Comparison of ENCODE assay signal across 8 cellular contexts in genomic region chr22:21837184-21837979, GRCh38. TPM values are rescaled to one million over a fixed set of nuclear protein-coding genes. Genes with fewer than 3 reads are reported as not detected.
A peak's percentile ranks its signal among the peaks of the same experiment; 100 is the strongest.
DNase-seq lines count a peak whose midpoint lies in the region; ATAC-seq, FAIRE-seq and TF ChIP-seq lines count a peak whose summit lies in the region.

No MANE protein-coding gene starts in this region.

- DNase-seq in A549 (ENCODE audit: low read depth in 1 of 2, low spot score in 1 of 2) (peak; percentile 9 to 22), Karpas-422 (peak; percentile 32), mesenchymal stem cell (peak; percentile 90), NCI-H2029 treated with DMSO at 0.1 percent for 48 hours (lab: John Stamatoyannopoulos, UW) (no peak)
- DNase-seq in effector memory CD8-positive, alpha-beta T cell = no peak
- DNase-seq in stimulated activated CD4-positive, alpha-beta T cell treated with anti-CD3 and anti-CD28 coated beads, Interleukin-15, amount 100 ng/mL, for 24 hours = no peak

- no peaks in the 10 kb centered on the region for H3K27me3 ChIP-seq in Karpas-422 (ENCODE audit: low read length)
- no peaks in the 10 kb centered on the region for H3K27me3 ChIP-seq in mesenchymal stem cell (ENCODE audit: control insufficient read depth in 1 of 2, insufficient read depth in 1 of 2, low read length in 2 of 2)

- no peak overlapping the region for H3K23ac ChIP-seq in mesenchymal stem cell (ENCODE audit: low read length in 2 of 2)

- CTCF ChIA-PET in A549 (lab: Yijun Ruan, JAX) = no interaction called here

- ATAC-seq in A549 (peak; percentile 75 to 90), HG02623 (IDR thresholded peaks at IDR 0.05; ENCODE audit: unreplicated experiment) (no peak), HG03469 (IDR thresholded peaks at IDR 0.05; ENCODE audit: unreplicated experiment) (no peak)
- no peak for ATAC-seq in effector memory CD8-positive, alpha-beta T cell (replicated peaks)

- peaks cover 93% of the 10 kb centered on the region for H3K79me2 ChIP-seq in Karpas-422 (ENCODE audit: low read length)

- no peak overlapping the region for H4K91ac ChIP-seq in mesenchymal stem cell (ENCODE audit: low read length)

- peak overlapping the region in 1 of 2 experiments; percentile 73 for H3K4ac ChIP-seq in mesenchymal stem cell (ENCODE audit: low read depth in 1 of 2, low read length in 2 of 2)

- H2BK5ac ChIP-seq in mesenchymal stem cell (ENCODE audit: low read depth, low read length, poor library complexity, severe bottlenecking) = no peak overlapping the region

- no peak for TF ChIP-seq CTCF in A549 (IDR thresholded peaks at IDR 0.05)

- no peak overlapping the region for H4K8ac ChIP-seq in mesenchymal stem cell (ENCODE audit: low read length)

- H3K4me3 ChIP-seq in A549 = no peak overlapping the region
- no peak overlapping the region for H3K4me3 ChIP-seq in Karpas-422 (ENCODE audit: low read length)
- peak overlapping the region in 1 of 2 experiments; percentile 46 for H3K4me3 ChIP-seq in mesenchymal stem cell (ENCODE audit: insufficient read depth in 1 of 2, low read depth in 1 of 2, low read length in 2 of 2)

- H2BK120ac ChIP-seq in mesenchymal stem cell (ENCODE audit: low read depth, low read length) = no peak overlapping the region

- POLR2A ChIA-PET in A549 (lab: Yijun Ruan, JAX) = no interaction called here

- peaks cover 23% of the 10 kb centered on the region for H3K36me3 Mint-ChIP-seq in effector memory CD8-positive, alpha-beta T cell (ENCODE audit: insufficient read depth)

- H3K27me3 Mint-ChIP-seq in effector memory CD8-positive, alpha-beta T cell = no peaks in the 10 kb centered on the region

- H2BK12ac ChIP-seq in mesenchymal stem cell (ENCODE audit: low read length in 2 of 2) = peak overlapping the region in 1 of 2 experiments; percentile 77

- H3K9me3 ChIP-seq in A549 (no peaks in the 10 kb centered on the region), Karpas-422 (ENCODE audit: low read length) (no peaks in the 10 kb centered on the region), mesenchymal stem cell (ENCODE audit: control insufficient read depth, low read length) (no peaks in the 10 kb centered on the region)

- peak overlapping the region; percentile 32 for H3K4me2 ChIP-seq in A549
- H3K4me2 ChIP-seq in Karpas-422 (ENCODE audit: low read depth, low read length, poor library complexity, severe bottlenecking) = peak overlapping the region; percentile 28
- peak overlapping the region; percentile 30 for H3K4me2 ChIP-seq in mesenchymal stem cell (ENCODE audit: low read length, poor library complexity, severe bottlenecking)

- FAIRE-seq in A549 (lab: Jason Lieb, UNC) = no peak

- 82% methylated on average over 5 of the region's 5 CpGs for WGBS in A549 (ENCODE audit: missing lambda C conversion rate)
- 48% methylated on average over 4 of the region's 5 CpGs for WGBS in mesenchymal stem cell

- no peak overlapping the region for H2AFZ ChIP-seq in Karpas-422 (ENCODE audit: low read length)
- no peak overlapping the region for H2AFZ ChIP-seq in mesenchymal stem cell (ENCODE audit: low read depth, low read length)

- peak overlapping the region in 1 of 2 experiments; percentile 86 for H3K14ac ChIP-seq in mesenchymal stem cell (ENCODE audit: low read length in 2 of 2)

- H3K9ac ChIP-seq in Karpas-422 (ENCODE audit: low read length) (no peak overlapping the region), mesenchymal stem cell (ENCODE audit: low read length) (peak overlapping the region; percentile 78)

- H3K4me1 ChIP-seq in A549 (peaks cover 18% of the 10 kb centered on the region), Karpas-422 (ENCODE audit: low read length) (peaks cover 43% of the 10 kb centered on the region), mesenchymal stem cell (ENCODE audit: control insufficient read depth, insufficient read depth, low read depth, low read length) (peaks cover 17% of the 10 kb centered on the region)

- TF ChIP-seq EP300 in A549 (IDR thresholded peaks at IDR 0.05) = no peak

- peak overlapping the region in 1 of 2 experiments; percentile 65; a peak in 4 of 6 replicates for H3K27ac ChIP-seq in A549
- H3K27ac ChIP-seq in Karpas-422 (ENCODE audit: low read length) = peak overlapping the region; percentile 43
- peak overlapping the region; percentile 85 for H3K27ac ChIP-seq in mesenchymal stem cell (ENCODE audit: low read length, poor library complexity, severe bottlenecking)

- H3K36me3 ChIP-seq in Karpas-422 (ENCODE audit: insufficient read depth, low read length) = no peaks in the 10 kb centered on the region
- H3K36me3 ChIP-seq in mesenchymal stem cell (ENCODE audit: control insufficient read depth in 1 of 2, insufficient read depth in 2 of 2, low read depth in 1 of 2, low read length in 2 of 2) = peaks cover 0 to under 1% of the 10 kb centered on the region in 2 experiments

- peak overlapping the region in 1 of 2 experiments; percentile 8 for H3K18ac ChIP-seq in mesenchymal stem cell (ENCODE audit: low read depth in 1 of 2, low read length in 2 of 2)

- H2AK5ac ChIP-seq in mesenchymal stem cell (ENCODE audit: low read length, severe bottlenecking) = peak overlapping the region; percentile 88

- no peak for TF ChIP-seq POLR2A in A549 (IDR thresholded peaks at IDR 0.05; ENCODE audit: low read length)

- H3K79me1 ChIP-seq in mesenchymal stem cell (replicated peaks; ENCODE audit: low read length, poor library complexity, severe bottlenecking) = peaks cover 2% of the 10 kb centered on the region

- TF ChIP-seq RAD21 in A549 (conservative IDR thresholded peaks at IDR 0.05 in 1 of 2, IDR thresholded peaks at IDR 0.05 in 1 of 2) = no peak

- no peaks in the 10 kb centered on the region for H3K9me2 ChIP-seq in Karpas-422 (replicated peaks; ENCODE audit: insufficient read depth, low read length)

- peaks cover 48 to 60% of the 10 kb centered on the region in 2 donors for H3K4me1 Mint-ChIP-seq in effector memory CD8-positive, alpha-beta T cell (ENCODE audit: low read depth in 2 of 2)

- no peaks in the 10 kb centered on the region for H3K9me3 Mint-ChIP-seq in effector memory CD8-positive, alpha-beta T cell

- peaks cover 12% of the 10 kb centered on the region; the same call in 1 of the 2 replicates for H4K20me1 ChIP-seq in Karpas-422 (ENCODE audit: insufficient read depth, low read depth, low read length)

- H2BK15ac ChIP-seq in mesenchymal stem cell (ENCODE audit: low read depth, poor library complexity, severe bottlenecking) = no peak overlapping the region

- peak overlapping the region; percentile 47 to 71 for H3K27ac Mint-ChIP-seq in effector memory CD8-positive, alpha-beta T cell

- peak overlapping the region in 1 of 2 donors; percentile 28 for H3K4me3 Mint-ChIP-seq in effector memory CD8-positive, alpha-beta T cell

TF ChIP-seq in A549, 52 proteins besides CTCF, POLR2A, EP300 and RAD21:
- no peak for TF ChIP-seq SREBF2 (IDR thresholded peaks at IDR 0.05)

RNA-seq across cellular contexts. Expression of gene MAPK1, which starts 30.1 kb away (rescaled TPM):
- polyA plus RNA-seq in A549 (2011; rRNA removed) (85.5 and 90.8 TPM in 2 replicates), A549 (2017; fragmentation: RNase III; extraction: RNeasy Plus Mini Kit Qiagen cat#74134 plus additional on column Dnase treatment) (28.3 to 30.8 TPM (median 28.8 TPM) in 3 replicates)
- polyA plus RNA-seq in A549 (2012; cell fraction: cytosol; rRNA removed) = 16.8 and 26.6 TPM in 2 replicates
- polyA plus RNA-seq in A549 (2012; cell fraction: nucleus; rRNA removed) = 11.0 and 14.0 TPM in 2 replicates
- 30.4 and 31.1 TPM in 2 replicates for polyA minus RNA-seq in A549 (2011; rRNA and poly(A)+ RNA removed)
- 38.9 and 53.6 TPM in 2 replicates for total RNA-seq in Karpas-422 (2014; rRNA removed; shearing (Covaris generic); ENCODE audit: low replicate concordance)
- polyA plus RNA-seq in mesenchymal stem cell (2013, experiment 1 of 2) = 67.7 TPM
- polyA plus RNA-seq in mesenchymal stem cell (2013, experiment 2 of 2) = 67.1 TPM

Comparison
In these comparisons a context has a peak if more than half of its experiments do, and no peak if none do; other contexts are left out.
1. ATAC-seq: peak in A549 (2 of 2); none in effector memory CD8-positive, alpha-beta T cell (single experiment), HG02623 (single experiment) and HG03469 (single experiment).
2. DNase-seq: peak in A549 (2 of 2), Karpas-422 (single experiment) and mesenchymal stem cell (single experiment); none in effector memory CD8-positive, alpha-beta T cell (0 of 3), NCI-H2029 treated with DMSO at 0.1 percent for 48 hours (single experiment) and stimulated activated CD4-positive, alpha-beta T cell treated with anti-CD3 and anti-CD28 coated beads, Interleukin-15, amount 100 ng/mL, for 24 hours (single experiment).
3. Peak in every context shown above with its lines, with median percentiles within 50 percentile points of each other: H3K4me2 ChIP-seq.